1 cellular context compared by ENCODE assay signal in the genomic region with DNA sequence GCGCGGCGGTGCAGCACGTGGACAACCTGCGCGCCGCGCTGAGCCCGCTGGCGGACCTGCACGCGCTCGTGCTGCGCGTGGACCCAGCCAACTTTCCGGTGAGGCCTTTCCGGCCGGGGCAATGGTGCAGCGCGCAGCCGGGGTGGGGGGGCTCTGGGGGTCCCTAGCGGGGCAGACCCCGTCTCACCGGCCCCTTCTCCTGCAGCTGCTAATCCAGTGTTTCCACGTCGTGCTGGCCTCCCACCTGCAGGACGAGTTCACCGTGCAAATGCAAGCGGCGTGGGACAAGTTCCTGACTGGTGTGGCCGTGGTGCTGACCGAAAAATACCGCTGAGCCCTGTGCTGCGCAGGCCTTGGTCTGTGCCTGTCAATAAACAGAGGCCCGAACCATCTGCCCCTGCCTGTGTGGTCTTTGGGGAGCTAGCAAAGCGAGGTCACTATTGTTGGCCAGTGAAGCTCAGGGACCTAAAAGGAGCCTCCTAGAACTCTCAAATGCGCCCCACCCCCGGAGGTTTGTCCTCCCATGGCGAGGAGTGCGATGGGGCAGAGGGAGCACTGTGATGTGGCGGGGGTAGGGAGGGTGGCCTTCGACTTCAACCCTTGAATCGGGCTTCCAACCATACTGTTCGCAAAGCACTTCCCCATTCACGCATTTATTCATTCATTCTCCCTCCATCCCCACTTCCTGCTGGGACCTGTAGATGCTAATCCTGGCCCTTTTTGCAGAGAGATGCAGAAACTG.
A peak's percentile ranks its signal among the peaks of the same experiment; 100 is the strongest.
TF ChIP-seq lines count a peak whose summit lies in the region.

No MANE protein-coding gene starts in this region.

TF ChIP-seq in HepG2, 621 proteins besides CTCF, POLR2A, EP300 and RAD21:
- TF ChIP-seq REXO4 (CRISPR knock-in tag; IDR thresholded peaks at IDR 0.05; ENCODE audit: borderline replicate concordance) (no peak), MTF2 (CRISPR knock-in tag; IDR thresholded peaks at IDR 0.05; ENCODE audit: borderline replicate concordance) (peak; percentile 31; the same call in 1 of the 2 replicates), ZNF263 (CRISPR knock-in tag; IDR thresholded peaks at IDR 0.05) (peak; percentile 86)
